23 cellular contexts compared by ENCODE assay signal in the genomic region with DNA sequence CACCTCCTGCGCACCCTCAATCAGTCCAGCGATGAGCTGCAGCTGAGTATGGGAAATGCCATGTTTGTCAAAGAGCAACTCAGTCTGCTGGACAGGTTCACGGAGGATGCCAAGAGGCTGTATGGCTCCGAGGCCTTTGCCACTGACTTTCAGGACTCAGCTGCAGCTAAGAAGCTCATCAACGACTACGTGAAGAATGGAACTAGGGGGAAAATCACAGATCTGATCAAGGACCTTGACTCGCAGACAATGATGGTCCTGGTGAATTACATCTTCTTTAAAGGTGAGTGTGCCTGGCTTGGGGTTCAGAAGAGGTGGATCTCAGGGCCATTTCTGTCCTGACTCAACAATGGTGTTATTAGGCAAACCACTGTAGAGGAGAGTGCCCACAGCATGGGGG. TPM values are rescaled to one million over a fixed set of nuclear protein-coding genes. Genes with fewer than 3 reads are reported as not detected.
"Had no signal": no experiment of that assay in that cellular context is flagged by ENCODE, and none has a peak within 500 bp of the region (broad histone marks: within the 10 kb centered on the region; RNA-seq: fewer than 3 reads in every experiment).

No MANE protein-coding gene starts in this region.

- H3K27ac Mint-ChIP-seq: activated CD8-positive, alpha-beta memory T cell treated with anti-CD3 and anti-CD28 coated beads, Interleukin-2, amount 10 ng/mL, durations not matched to agents 7 days and 5 days; activated naive CD8-positive, alpha-beta T cell treated with anti-CD3 and anti-CD28 coated beads, Interleukin-2, amount 10 ng/mL, durations not matched to agents 7 days and 5 days; activated T-cell treated with anti-CD3 and anti-CD28 coated beads, Interleukin-2, amount 50 U/mL, for 24 hours; activated T-helper 1 cell treated with anti-CD3 and anti-CD28 coated beads, Interleukin-12 subunit alpha, Interleukin-12 subunit beta, Interleukin-2, Interleukin-4 antibody, amounts not matched to agents 30 ng/mL and 10 ng/mL and 1 ng/mL, durations not matched to agents 14 hours and 24 hours and 36 hours; T-helper 1 cell treated with Interleukin-12 subunit alpha and Interleukin-12 subunit beta and Interleukin-4 antibody, amounts not matched to agents 30 μg/mL and 1 μg/mL, for 36 hours; WTC11 had no signal

- H3K36me3 ChIP-seq: adrenal gland, Peyer's patch had no signal

- H3K4me3 ChIP-seq: adrenal gland had no signal

- H3K27me3 Mint-ChIP-seq: activated CD8-positive, alpha-beta memory T cell treated with anti-CD3 and anti-CD28 coated beads, Interleukin-2, amount 10 ng/mL, durations not matched to agents 7 days and 5 days; activated naive CD8-positive, alpha-beta T cell treated with anti-CD3 and anti-CD28 coated beads, Interleukin-2, amount 10 ng/mL, durations not matched to agents 7 days and 5 days; activated T-cell treated with anti-CD3 and anti-CD28 coated beads, Interleukin-2, amount 50 U/mL, for 24 hours had no signal

- H3K4me1 Mint-ChIP-seq: activated CD8-positive, alpha-beta memory T cell treated with anti-CD3 and anti-CD28 coated beads, Interleukin-2, amount 10 ng/mL, durations not matched to agents 7 days and 5 days; activated naive CD8-positive, alpha-beta T cell treated with anti-CD3 and anti-CD28 coated beads, Interleukin-2, amount 10 ng/mL, durations not matched to agents 7 days and 5 days; WTC11 had no signal

- H3K27me3 ChIP-seq: adrenal gland, Peyer's patch had no signal

- DNase-seq: activated CD4-positive, alpha-beta T cell treated with anti-CD3 and anti-CD28 coated beads for 48 hours; activated CD4-positive, alpha-beta T cell treated with anti-CD3 and anti-CD28 coated beads, Interleukin-2, amount 50 U/mL, for 48 hours; activated CD4-positive, CD25-positive, alpha-beta regulatory T cell treated with anti-CD3 and anti-CD28 coated beads, Interleukin-2, amount 50 U/mL, for 72 hours; activated CD8-positive, alpha-beta memory T cell treated with anti-CD3 and anti-CD28 coated beads, Interleukin-2, amount 10 ng/mL, durations not matched to agents 7 days and 5 days; activated gamma-delta T cell; activated naive CD4-positive, alpha-beta T cell treated with anti-CD3 and anti-CD28 coated beads, Interleukin-2, amount 50 U/mL, for 16 hours; activated naive CD8-positive, alpha-beta T cell treated with anti-CD3 and anti-CD28 coated beads, Interleukin-2, amount 10 ng/mL, durations not matched to agents 7 days and 5 days; activated T-cell treated with anti-CD3 and anti-CD28 coated beads, Interleukin-2, amount 50 U/mL, for 24 hours; anterior cingulate cortex; central memory CD4-positive, alpha-beta T cell; MM.1S; NCI-H1105 treated with DMSO at 0.1 percent for 48 hours; NCI-H1436 treated with DMSO at 0.1 percent for 48 hours; NCI-H187; NCI-H2081; NCI-H510A treated with DMSO at 0.1 percent for 48 hours; Peyer's patch; SHP77 treated with DMSO at 0.1 percent for 48 hours had no signal

- H3K27ac ChIP-seq: adrenal gland, Peyer's patch had no signal

- ATAC-seq: activated CD8-positive, alpha-beta memory T cell treated with anti-CD3 and anti-CD28 coated beads, Interleukin-2, amount 10 ng/mL, durations not matched to agents 7 days and 5 days; WTC11 had no signal

- H3K4me3 Mint-ChIP-seq: activated CD8-positive, alpha-beta memory T cell treated with anti-CD3 and anti-CD28 coated beads, Interleukin-2, amount 10 ng/mL, durations not matched to agents 7 days and 5 days; activated naive CD8-positive, alpha-beta T cell treated with anti-CD3 and anti-CD28 coated beads, Interleukin-2, amount 10 ng/mL, durations not matched to agents 7 days and 5 days; activated T-cell treated with anti-CD3 and anti-CD28 coated beads, Interleukin-2, amount 50 U/mL, for 24 hours; activated T-helper 1 cell treated with anti-CD3 and anti-CD28 coated beads, Interleukin-12 subunit alpha, Interleukin-12 subunit beta, Interleukin-2, Interleukin-4 antibody, amounts not matched to agents 30 ng/mL and 10 ng/mL and 1 ng/mL, durations not matched to agents 14 hours and 24 hours and 36 hours; T-helper 1 cell treated with Interleukin-12 subunit alpha and Interleukin-12 subunit beta and Interleukin-4 antibody, amounts not matched to agents 30 μg/mL and 1 μg/mL, for 36 hours; WTC11 had no signal

RNA-seq across cellular contexts. Expression of gene SERPINA3, which starts 2.6 kb away (rescaled TPM):
- total RNA-seq: activated CD8-positive, alpha-beta memory T cell treated with anti-CD3 and anti-CD28 coated beads, Interleukin-2, amount 10 ng/mL, durations not matched to agents 7 days and 5 days; activated naive CD8-positive, alpha-beta T cell treated with anti-CD3 and anti-CD28 coated beads, Interleukin-2, amount 10 ng/mL, durations not matched to agents 7 days and 5 days; activated T-helper 1 cell treated with anti-CD3 and anti-CD28 coated beads, Interleukin-12 subunit alpha, Interleukin-12 subunit beta, Interleukin-2, Interleukin-4 antibody, amounts not matched to agents 30 ng/mL and 10 ng/mL and 1 ng/mL, durations not matched to agents 14 hours and 24 hours and 36 hours had no signal

RNA-seq across cellular contexts. Expression of gene SERPINA5, which starts 33.6 kb away (rescaled TPM):
- total RNA-seq: activated CD8-positive, alpha-beta memory T cell treated with anti-CD3 and anti-CD28 coated beads, Interleukin-2, amount 10 ng/mL, durations not matched to agents 7 days and 5 days; activated naive CD8-positive, alpha-beta T cell treated with anti-CD3 and anti-CD28 coated beads, Interleukin-2, amount 10 ng/mL, durations not matched to agents 7 days and 5 days; activated T-helper 1 cell treated with anti-CD3 and anti-CD28 coated beads, Interleukin-12 subunit alpha, Interleukin-12 subunit beta, Interleukin-2, Interleukin-4 antibody, amounts not matched to agents 30 ng/mL and 10 ng/mL and 1 ng/mL, durations not matched to agents 14 hours and 24 hours and 36 hours; Peyer's patch had no signal

RNA-seq across cellular contexts. Expression of gene SERPINA4, which starts 53.6 kb away (rescaled TPM):
- total RNA-seq: activated CD8-positive, alpha-beta memory T cell treated with anti-CD3 and anti-CD28 coated beads, Interleukin-2, amount 10 ng/mL, durations not matched to agents 7 days and 5 days; activated naive CD8-positive, alpha-beta T cell treated with anti-CD3 and anti-CD28 coated beads, Interleukin-2, amount 10 ng/mL, durations not matched to agents 7 days and 5 days; activated T-helper 1 cell treated with anti-CD3 and anti-CD28 coated beads, Interleukin-12 subunit alpha, Interleukin-12 subunit beta, Interleukin-2, Interleukin-4 antibody, amounts not matched to agents 30 ng/mL and 10 ng/mL and 1 ng/mL, durations not matched to agents 14 hours and 24 hours and 36 hours; Peyer's patch; SK-MEL-5; WTC11 had no signal
- polyA plus RNA-seq: adrenal gland had no signal
